Comparison of ENCODE assay signal across 2 cellular contexts in the genomic region with DNA sequence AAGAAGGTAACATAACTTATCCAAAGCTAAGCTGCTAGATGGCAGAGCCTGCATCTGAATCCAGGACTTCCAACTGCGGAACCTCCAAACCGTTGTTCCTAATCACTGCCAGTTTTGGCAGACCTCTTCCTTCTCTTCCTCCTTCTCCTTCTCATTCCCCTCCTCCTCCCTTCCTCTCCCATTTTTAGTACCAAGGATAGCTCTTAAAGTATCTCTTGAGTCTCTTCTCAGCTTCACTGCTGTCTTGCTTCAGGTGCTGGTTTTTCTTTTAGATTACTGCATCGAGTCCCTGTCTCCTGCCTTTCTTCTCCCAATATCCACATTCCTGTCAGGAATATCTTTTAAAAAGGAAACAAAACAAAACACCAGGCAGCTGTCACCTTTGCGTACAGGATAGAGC.
A peak's percentile ranks its signal among the peaks of the same experiment; 100 is the strongest.
TF ChIP-seq lines count a peak whose summit lies in the region.

No MANE protein-coding gene starts in this region.

TF ChIP-seq in A549, 52 proteins besides CTCF, POLR2A, EP300 and RAD21 (continued from another document):
- TF ChIP-seq, protein P1, sequence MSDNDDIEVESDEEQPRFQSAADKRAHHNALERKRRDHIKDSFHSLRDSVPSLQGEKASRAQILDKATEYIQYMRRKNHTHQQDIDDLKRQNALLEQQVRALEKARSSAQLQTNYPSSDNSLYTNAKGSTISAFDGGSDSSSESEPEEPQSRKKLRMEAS (IDR thresholded peaks at IDR 0.05), result no peak
- TF ChIP-seq FOSL2 (IDR thresholded peaks at IDR 0.05) (no peak), FOSL2 (CRISPR knock-in tag; IDR thresholded peaks at IDR 0.05) (no peak), CHD2 (IDR thresholded peaks at IDR 0.05; ENCODE audit: low read length, partially characterized antibody) (no peak), MAFK (IDR thresholded peaks at IDR 0.05; ENCODE audit: partially characterized antibody) (no peak), TFCP2L1 (CRISPR knock-in tag; IDR thresholded peaks at IDR 0.05) (no peak), NR3C1 (IDR thresholded peaks at IDR 0.05) (no peak), JUNB (IDR thresholded peaks at IDR 0.05) (no peak), RARB (CRISPR knock-in tag; IDR thresholded peaks at IDR 0.05) (no peak), RCOR1 (IDR thresholded peaks at IDR 0.05; ENCODE audit: low read depth, low read length) (no peak), EHMT2 (IDR thresholded peaks at IDR 0.05; ENCODE audit: low read depth) (0 out of 2 replicates have a peak, but pooled peaks have one; percentile 22), EHF (CRISPR knock-in tag; IDR thresholded peaks at IDR 0.05) (no peak)
- TF ChIP-seq, protein P2, sequence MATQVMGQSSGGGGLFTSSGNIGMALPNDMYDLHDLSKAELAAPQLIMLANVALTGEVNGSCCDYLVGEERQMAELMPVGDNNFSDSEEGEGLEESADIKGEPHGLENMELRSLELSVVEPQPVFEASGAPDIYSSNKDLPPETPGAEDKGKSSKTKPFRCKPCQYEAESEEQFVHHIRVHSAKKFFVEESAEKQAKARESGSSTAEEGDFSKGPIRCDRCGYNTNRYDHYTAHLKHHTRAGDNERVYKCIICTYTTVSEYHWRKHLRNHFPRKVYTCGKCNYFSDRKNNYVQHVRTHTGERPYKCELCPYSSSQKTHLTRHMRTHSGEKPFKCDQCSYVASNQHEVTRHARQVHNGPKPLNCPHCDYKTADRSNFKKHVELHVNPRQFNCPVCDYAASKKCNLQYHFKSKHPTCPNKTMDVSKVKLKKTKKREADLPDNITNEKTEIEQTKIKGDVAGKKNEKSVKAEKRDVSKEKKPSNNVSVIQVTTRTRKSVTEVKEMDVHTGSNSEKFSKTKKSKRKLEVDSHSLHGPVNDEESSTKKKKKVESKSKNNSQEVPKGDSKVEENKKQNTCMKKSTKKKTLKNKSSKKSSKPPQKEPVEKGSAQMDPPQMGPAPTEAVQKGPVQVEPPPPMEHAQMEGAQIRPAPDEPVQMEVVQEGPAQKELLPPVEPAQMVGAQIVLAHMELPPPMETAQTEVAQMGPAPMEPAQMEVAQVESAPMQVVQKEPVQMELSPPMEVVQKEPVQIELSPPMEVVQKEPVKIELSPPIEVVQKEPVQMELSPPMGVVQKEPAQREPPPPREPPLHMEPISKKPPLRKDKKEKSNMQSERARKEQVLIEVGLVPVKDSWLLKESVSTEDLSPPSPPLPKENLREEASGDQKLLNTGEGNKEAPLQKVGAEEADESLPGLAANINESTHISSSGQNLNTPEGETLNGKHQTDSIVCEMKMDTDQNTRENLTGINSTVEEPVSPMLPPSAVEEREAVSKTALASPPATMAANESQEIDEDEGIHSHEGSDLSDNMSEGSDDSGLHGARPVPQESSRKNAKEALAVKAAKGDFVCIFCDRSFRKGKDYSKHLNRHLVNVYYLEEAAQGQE (IDR thresholded peaks at IDR 0.05), result peak; percentile 72
TF ChIP-seq in A549: peak in this region for 2.

TF ChIP-seq in PFSK-1, 5 proteins besides CTCF, POLR2A, EP300 and RAD21 (continued from another document):
- TF ChIP-seq FOXP2 (optimal IDR thresholded peaks at IDR 0.05; ENCODE audit: borderline replicate concordance, extremely low read depth, extremely low read length, insufficient read depth), result no peak
- TF ChIP-seq TAF1 (IDR thresholded peaks at IDR 0.05; ENCODE audit: borderline replicate concordance, insufficient read depth, low read length), result no peak
